1 cellular context compared by ENCODE assay signal in the genomic region with DNA sequence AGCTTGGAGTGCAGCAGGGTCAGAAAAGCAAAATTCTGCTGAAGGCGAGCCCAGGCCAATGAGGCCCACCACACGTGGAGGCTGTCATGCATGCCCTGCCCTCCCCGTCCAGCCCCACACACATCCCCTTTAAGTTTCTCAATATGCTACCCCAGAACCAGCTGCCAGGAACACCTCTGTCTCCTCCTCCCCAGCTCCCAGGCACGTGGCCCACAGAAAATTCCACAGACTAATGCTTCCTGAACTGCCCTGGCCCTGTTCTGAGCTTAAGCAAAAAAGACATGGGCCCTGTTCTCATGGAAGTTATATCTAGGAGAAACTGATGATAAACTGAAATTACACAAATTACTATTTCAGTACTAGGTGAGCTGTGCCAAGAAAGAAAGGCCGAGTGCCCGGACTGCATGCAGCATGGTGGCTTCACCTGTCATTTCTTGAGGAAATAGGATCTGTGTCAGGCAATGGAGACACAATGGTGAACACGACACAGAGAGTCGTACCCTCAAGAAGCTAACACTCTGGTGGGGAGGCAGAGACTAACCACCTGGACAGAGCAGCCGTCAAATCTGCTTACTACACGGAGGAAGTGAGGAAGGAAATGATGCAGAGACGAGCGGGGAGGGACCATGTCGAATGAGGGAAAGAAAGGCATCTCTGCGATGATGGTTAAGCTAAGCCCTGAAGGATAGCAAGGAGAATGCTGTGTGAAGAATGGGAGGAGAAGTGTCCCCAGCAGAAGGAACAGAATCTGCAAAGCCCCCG.
TF ChIP-seq lines count a peak whose summit lies in the region.

No MANE protein-coding gene starts in this region.

TF ChIP-seq in GM23338, 12 proteins besides CTCF, POLR2A, EP300 and RAD21 (continued from another document):
- TF ChIP-seq, protein P1, sequence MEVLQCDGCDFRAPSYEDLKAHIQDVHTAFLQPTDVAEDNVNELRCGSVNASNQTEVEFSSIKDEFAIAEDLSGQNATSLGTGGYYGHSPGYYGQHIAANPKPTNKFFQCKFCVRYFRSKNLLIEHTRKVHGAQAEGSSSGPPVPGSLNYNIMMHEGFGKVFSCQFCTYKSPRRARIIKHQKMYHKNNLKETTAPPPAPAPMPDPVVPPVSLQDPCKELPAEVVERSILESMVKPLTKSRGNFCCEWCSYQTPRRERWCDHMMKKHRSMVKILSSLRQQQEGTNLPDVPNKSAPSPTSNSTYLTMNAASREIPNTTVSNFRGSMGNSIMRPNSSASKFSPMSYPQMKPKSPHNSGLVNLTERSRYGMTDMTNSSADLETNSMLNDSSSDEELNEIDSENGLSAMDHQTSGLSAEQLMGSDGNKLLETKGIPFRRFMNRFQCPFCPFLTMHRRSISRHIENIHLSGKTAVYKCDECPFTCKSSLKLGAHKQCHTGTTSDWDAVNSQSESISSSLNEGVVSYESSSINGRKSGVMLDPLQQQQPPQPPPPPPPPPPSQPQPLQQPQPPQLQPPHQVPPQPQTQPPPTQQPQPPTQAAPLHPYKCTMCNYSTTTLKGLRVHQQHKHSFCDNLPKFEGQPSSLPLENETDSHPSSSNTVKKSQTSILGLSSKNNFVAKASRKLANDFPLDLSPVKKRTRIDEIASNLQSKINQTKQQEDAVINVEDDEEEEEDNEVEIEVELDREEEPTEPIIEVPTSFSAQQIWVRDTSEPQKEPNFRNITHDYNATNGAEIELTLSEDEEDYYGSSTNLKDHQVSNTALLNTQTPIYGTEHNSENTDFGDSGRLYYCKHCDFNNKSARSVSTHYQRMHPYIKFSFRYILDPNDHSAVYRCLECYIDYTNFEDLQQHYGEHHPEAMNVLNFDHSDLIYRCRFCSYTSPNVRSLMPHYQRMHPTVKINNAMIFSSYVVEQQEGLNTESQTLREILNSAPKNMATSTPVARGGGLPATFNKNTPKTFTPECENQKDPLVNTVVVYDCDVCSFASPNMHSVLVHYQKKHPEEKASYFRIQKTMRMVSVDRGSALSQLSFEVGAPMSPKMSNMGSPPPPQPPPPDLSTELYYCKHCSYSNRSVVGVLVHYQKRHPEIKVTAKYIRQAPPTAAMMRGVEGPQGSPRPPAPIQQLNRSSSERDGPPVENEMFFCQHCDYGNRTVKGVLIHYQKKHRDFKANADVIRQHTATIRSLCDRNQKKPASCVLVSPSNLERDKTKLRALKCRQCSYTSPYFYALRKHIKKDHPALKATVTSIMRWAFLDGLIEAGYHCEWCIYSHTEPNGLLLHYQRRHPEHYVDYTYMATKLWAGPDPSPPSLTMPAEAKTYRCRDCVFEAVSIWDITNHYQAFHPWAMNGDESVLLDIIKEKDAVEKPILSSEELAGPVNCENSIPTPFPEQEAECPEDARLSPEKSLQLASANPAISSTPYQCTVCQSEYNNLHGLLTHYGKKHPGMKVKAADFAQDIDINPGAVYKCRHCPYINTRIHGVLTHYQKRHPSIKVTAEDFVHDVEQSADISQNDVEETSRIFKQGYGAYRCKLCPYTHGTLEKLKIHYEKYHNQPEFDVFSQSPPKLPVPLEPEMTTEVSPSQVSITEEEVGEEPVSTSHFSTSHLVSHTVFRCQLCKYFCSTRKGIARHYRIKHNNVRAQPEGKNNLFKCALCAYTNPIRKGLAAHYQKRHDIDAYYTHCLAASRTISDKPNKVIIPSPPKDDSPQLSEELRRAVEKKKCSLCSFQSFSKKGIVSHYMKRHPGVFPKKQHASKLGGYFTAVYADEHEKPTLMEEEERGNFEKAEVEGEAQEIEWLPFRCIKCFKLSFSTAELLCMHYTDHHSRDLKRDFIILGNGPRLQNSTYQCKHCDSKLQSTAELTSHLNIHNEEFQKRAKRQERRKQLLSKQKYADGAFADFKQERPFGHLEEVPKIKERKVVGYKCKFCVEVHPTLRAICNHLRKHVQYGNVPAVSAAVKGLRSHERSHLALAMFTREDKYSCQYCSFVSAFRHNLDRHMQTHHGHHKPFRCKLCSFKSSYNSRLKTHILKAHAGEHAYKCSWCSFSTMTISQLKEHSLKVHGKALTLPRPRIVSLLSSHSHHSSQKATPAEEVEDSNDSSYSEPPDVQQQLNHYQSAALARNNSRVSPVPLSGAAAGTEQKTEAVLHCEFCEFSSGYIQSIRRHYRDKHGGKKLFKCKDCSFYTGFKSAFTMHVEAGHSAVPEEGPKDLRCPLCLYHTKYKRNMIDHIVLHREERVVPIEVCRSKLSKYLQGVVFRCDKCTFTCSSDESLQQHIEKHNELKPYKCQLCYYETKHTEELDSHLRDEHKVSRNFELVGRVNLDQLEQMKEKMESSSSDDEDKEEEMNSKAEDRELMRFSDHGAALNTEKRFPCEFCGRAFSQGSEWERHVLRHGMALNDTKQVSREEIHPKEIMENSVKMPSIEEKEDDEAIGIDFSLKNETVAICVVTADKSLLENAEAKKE (CRISPR knock-in tag; IDR thresholded peaks at IDR 0.05), result no peak
- TF ChIP-seq EZH2 (IDR thresholded peaks at IDR 0.05; ENCODE audit: low read depth, unreplicated experiment) (no peak), EZH2phosphoT487 (IDR thresholded peaks at IDR 0.05; ENCODE audit: unreplicated experiment) (no peak), POLR2AphosphoS5 (IDR thresholded peaks at IDR 0.05; ENCODE audit: low read depth) (no peak), JUNB (IDR thresholded peaks at IDR 0.05; ENCODE audit: unreplicated experiment) (no peak), NANOG (IDR thresholded peaks at IDR 0.05; ENCODE audit: borderline replicate concordance) (no peak)
- TF ChIP-seq, protein P2, sequence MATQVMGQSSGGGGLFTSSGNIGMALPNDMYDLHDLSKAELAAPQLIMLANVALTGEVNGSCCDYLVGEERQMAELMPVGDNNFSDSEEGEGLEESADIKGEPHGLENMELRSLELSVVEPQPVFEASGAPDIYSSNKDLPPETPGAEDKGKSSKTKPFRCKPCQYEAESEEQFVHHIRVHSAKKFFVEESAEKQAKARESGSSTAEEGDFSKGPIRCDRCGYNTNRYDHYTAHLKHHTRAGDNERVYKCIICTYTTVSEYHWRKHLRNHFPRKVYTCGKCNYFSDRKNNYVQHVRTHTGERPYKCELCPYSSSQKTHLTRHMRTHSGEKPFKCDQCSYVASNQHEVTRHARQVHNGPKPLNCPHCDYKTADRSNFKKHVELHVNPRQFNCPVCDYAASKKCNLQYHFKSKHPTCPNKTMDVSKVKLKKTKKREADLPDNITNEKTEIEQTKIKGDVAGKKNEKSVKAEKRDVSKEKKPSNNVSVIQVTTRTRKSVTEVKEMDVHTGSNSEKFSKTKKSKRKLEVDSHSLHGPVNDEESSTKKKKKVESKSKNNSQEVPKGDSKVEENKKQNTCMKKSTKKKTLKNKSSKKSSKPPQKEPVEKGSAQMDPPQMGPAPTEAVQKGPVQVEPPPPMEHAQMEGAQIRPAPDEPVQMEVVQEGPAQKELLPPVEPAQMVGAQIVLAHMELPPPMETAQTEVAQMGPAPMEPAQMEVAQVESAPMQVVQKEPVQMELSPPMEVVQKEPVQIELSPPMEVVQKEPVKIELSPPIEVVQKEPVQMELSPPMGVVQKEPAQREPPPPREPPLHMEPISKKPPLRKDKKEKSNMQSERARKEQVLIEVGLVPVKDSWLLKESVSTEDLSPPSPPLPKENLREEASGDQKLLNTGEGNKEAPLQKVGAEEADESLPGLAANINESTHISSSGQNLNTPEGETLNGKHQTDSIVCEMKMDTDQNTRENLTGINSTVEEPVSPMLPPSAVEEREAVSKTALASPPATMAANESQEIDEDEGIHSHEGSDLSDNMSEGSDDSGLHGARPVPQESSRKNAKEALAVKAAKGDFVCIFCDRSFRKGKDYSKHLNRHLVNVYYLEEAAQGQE (IDR thresholded peaks at IDR 0.05; ENCODE audit: unreplicated experiment), result no peak
- TF ChIP-seq, protein P3, sequence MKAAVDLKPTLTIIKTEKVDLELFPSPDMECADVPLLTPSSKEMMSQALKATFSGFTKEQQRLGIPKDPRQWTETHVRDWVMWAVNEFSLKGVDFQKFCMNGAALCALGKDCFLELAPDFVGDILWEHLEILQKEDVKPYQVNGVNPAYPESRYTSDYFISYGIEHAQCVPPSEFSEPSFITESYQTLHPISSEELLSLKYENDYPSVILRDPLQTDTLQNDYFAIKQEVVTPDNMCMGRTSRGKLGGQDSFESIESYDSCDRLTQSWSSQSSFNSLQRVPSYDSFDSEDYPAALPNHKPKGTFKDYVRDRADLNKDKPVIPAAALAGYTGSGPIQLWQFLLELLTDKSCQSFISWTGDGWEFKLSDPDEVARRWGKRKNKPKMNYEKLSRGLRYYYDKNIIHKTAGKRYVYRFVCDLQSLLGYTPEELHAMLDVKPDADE (IDR thresholded peaks at IDR 0.05), result no peak
